23 cellular contexts compared by ENCODE assay signal in the genomic region with DNA sequence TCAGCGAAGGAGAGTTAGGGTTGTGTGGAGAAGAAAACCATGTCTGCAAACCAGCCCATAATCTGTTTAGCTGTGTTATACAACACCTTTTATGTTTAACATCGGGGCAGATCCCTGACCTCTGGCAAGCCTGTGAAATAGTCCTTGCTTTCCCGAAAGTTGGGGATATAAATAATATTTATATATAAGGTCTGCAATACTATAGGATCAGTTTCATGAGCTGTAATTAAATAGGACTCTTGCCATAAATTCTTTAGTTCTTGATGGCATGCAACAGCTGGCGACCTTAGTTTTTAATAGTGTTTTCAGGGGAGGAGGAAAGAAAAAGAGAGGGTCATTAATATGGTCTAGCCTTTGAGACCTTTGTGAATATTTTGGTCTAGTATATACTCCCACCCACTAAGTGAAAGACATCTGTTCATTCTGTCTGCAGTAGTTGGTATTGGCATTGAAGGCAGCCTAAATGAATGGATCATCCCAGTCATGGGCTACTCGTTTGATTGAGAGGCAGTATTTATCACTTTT.
"Had no signal": no experiment of that assay in that cellular context is flagged by ENCODE, and none has a peak within 500 bp of the region (broad histone marks: within the 10 kb centered on the region; RNA-seq: fewer than 3 reads in every experiment).

No MANE protein-coding gene starts in this region.

- H3K27ac Mint-ChIP-seq: memory B cell; naive thymus-derived CD4-positive, alpha-beta T cell; nephron progenitor cell; stimulated activated memory B cell treated with anti-CD40 and anti-IgM and Interleukin-4, amounts not matched to agents 10 μg/mL and 1 μg/mL and 100 μg/mL, for 72 hours; type B pancreatic cell had no signal

- ATAC-seq: left lobe of liver; naive thymus-derived CD4-positive, alpha-beta T cell; sciatic nerve; stimulated activated memory B cell treated with anti-CD40 and anti-IgM and Interleukin-4, amounts not matched to agents 10 μg/mL and 1 μg/mL and 100 μg/mL, for 72 hours; stimulated activated naive CD8-positive, alpha-beta T cell treated with anti-CD3 and anti-CD28 coated beads, Interleukin-15, Interleukin-2, amounts not matched to agents 100 U/mL and 50 U/mL, for 24 hours had no signal

- H3K4me3 Mint-ChIP-seq: memory B cell; naive thymus-derived CD4-positive, alpha-beta T cell; nephron progenitor cell; stimulated activated memory B cell treated with anti-CD40 and anti-IgM and Interleukin-4, amounts not matched to agents 10 μg/mL and 1 μg/mL and 100 μg/mL, for 72 hours; type B pancreatic cell had no signal

- H3K27me3 ChIP-seq: right atrium auricular region, spleen, testis, tibial artery had no signal

- H3K9me3 Mint-ChIP-seq: type B pancreatic cell had no signal

- H3K4me3 ChIP-seq: dorsolateral prefrontal cortex, lung, prostate gland, right atrium auricular region, skin epidermis, spleen, testis, tibial artery had no signal

- H3K36me3 Mint-ChIP-seq: stimulated activated memory B cell treated with anti-CD40 and anti-IgM and Interleukin-4, amounts not matched to agents 10 μg/mL and 1 μg/mL and 100 μg/mL, for 72 hours; type B pancreatic cell had no signal

- DNase-seq: dorsolateral prefrontal cortex; effector CD4-positive, alpha-beta T cell; naive thymus-derived CD4-positive, alpha-beta T cell; nephron progenitor cell; nucleus accumbens; spleen; stimulated activated CD4-positive, alpha-beta T cell treated with anti-CD3 and anti-CD28 coated beads, Interleukin-4, amount 100 ng/mL, for 4 hours; stimulated activated naive CD8-positive, alpha-beta T cell treated with anti-CD3 and anti-CD28 coated beads, Interleukin-15, Interleukin-2, amounts not matched to agents 100 U/mL and 50 U/mL, for 24 hours; substantia nigra; testis; tibial artery had no signal

- H3K4me1 Mint-ChIP-seq: memory B cell; naive thymus-derived CD4-positive, alpha-beta T cell; stimulated activated memory B cell treated with anti-CD40 and anti-IgM and Interleukin-4, amounts not matched to agents 10 μg/mL and 1 μg/mL and 100 μg/mL, for 72 hours had no signal

- H3K9me3 ChIP-seq: prostate gland, testis, tibial artery had no signal

- H3K27ac ChIP-seq: dorsolateral prefrontal cortex, prostate gland, right atrium auricular region, skin epidermis, spleen, testis, tibial artery had no signal

- H3K36me3 ChIP-seq: prostate gland, right atrium auricular region, spleen, tibial artery had no signal

- H3K27me3 Mint-ChIP-seq: type B pancreatic cell had no signal

- H3K4me1 ChIP-seq: prostate gland, right atrium auricular region, spleen, testis, tibial artery had no signal

- FAIRE-seq: colon, frontal cortex, keratinocyte had no signal
